10 cellular contexts compared by ENCODE assay signal in genomic region chr12:121791671-121792496, GRCh38. TPM values are rescaled to one million over a fixed set of nuclear protein-coding genes. Genes with fewer than 3 reads are reported as not detected.
DNase-seq lines count a peak whose midpoint lies in the region; ATAC-seq, FAIRE-seq and TF ChIP-seq lines count a peak whose summit lies in the region.
"Had no signal": no experiment of that assay in that cellular context is flagged by ENCODE, and none has a peak within 500 bp of the region (broad histone marks: within the 10 kb centered on the region; RNA-seq: fewer than 3 reads in every experiment).

No MANE protein-coding gene starts in this region.

- no peak overlapping the region for H4K12ac ChIP-seq in trophoblast cell (ENCODE audit: low read depth, low read length)

- no peak for TF ChIP-seq CTCF in GM12864 (IDR thresholded peaks at IDR 0.05; ENCODE audit: low read depth, low read length, missing control alignments)
- peak; percentile 44; the same call in 1 of the 2 replicates for TF ChIP-seq CTCF in OCI-LY7 (conservative IDR thresholded peaks at IDR 0.05; ENCODE audit: low read length)
- TF ChIP-seq CTCF in H1 (IDR thresholded peaks at IDR 0.05; ENCODE audit: control extremely low read depth in 1 of 3, insufficient read depth in 1 of 3, low read depth in 1 of 3, low read length in 3 of 3), result no peak

- H3K4me3 ChIP-seq in GM12864 (ENCODE audit: low read depth, low read length), result peak overlapping the region; percentile 84
- H3K4me3 ChIP-seq in OCI-LY7 (ENCODE audit: low read depth, low read length, poor library complexity, severe bottlenecking), result peak overlapping the region; percentile 76
- H3K4me3 ChIP-seq in H1 (ENCODE audit: extremely low read depth in 1 of 4, insufficient read depth in 2 of 4, low read depth in 3 of 4, low read length in 4 of 4), result peak overlapping the region in 1 of 4 experiments; percentile 91; a peak in 2 of 8 replicates
- H3K4me3 ChIP-seq in trophoblast cell (ENCODE audit: low read depth, low read length), result no peak overlapping the region

- H3K79me2 ChIP-seq in OCI-LY7 (ENCODE audit: insufficient read depth, low read depth, low read length), result no peaks in the 10 kb centered on the region
- H3K79me2 ChIP-seq in H1 (ENCODE audit: control insufficient read depth in 1 of 2, insufficient read depth in 2 of 2, low read length in 2 of 2), result peaks cover 0 to 5% of the 10 kb centered on the region in 2 experiments; a peak in 1 of 4 replicates
- H3K79me2 ChIP-seq in trophoblast cell (ENCODE audit: control insufficient read depth, insufficient read depth, low read length, poor library complexity), result peaks cover 2% of the 10 kb centered on the region

- no peak for FAIRE-seq in H1 (lab: Jason Lieb, UNC)
- FAIRE-seq: colon had no signal

- H3K9ac ChIP-seq in H1 (replicated peaks in 1 of 4; ENCODE audit: extremely low read depth in 1 of 4, low read depth in 3 of 4, low read length in 3 of 4) (no peak overlapping the region), trophoblast cell (ENCODE audit: low read length) (no peak overlapping the region)

- peaks cover 6% of the 10 kb centered on the region; the same call in 1 of the 2 replicates for H3K23me2 ChIP-seq in H1 (ENCODE audit: low read depth, low read length)

- ATAC-seq in HG03469 (IDR thresholded peaks at IDR 0.05; ENCODE audit: unreplicated experiment) (no peak), HG02678 (IDR thresholded peaks at IDR 0.05; ENCODE audit: unreplicated experiment) (no peak)

- H4K91ac ChIP-seq in H1 (replicated peaks; ENCODE audit: insufficient read length, low read length), result no peak overlapping the region
- no peak overlapping the region for H4K91ac ChIP-seq in trophoblast cell (ENCODE audit: low read depth, low read length)

- no peak overlapping the region for H2BK5ac ChIP-seq in H1 (ENCODE audit: low read depth, low read length)
- no peak overlapping the region for H2BK5ac ChIP-seq in trophoblast cell (ENCODE audit: low read depth, low read length, poor library complexity)

- H3K79me1 ChIP-seq in H1 (ENCODE audit: low read depth, low read length), result 0 out of 2 replicates have a peak, but pooled peaks cover 9% of the 10 kb centered on the region
- peaks cover 15% of the 10 kb centered on the region for H3K79me1 ChIP-seq in trophoblast cell (ENCODE audit: low read length)

- H2AK5ac ChIP-seq in H1 (ENCODE audit: low read depth, low read length), result no peak overlapping the region
- no peak overlapping the region for H2AK5ac ChIP-seq in trophoblast cell (ENCODE audit: low read length)

- H2BK15ac ChIP-seq in H1 (ENCODE audit: low read length), result no peak overlapping the region

- no TSS peak for BruUV-seq in OCI-LY7 (replicated peaks; lab: Mats Ljungman, UMichigan)

- no peak overlapping the region for H2BK120ac ChIP-seq in H1 (replicated peaks; ENCODE audit: low read depth, low read length)
- no peak overlapping the region for H2BK120ac ChIP-seq in trophoblast cell (ENCODE audit: insufficient read depth, low read length, poor library complexity)

- TF ChIP-seq RAD21 in H1 (IDR thresholded peaks at IDR 0.05 in 1 of 2, conservative IDR thresholded peaks at IDR 0.05 in 1 of 2; ENCODE audit: low read depth in 2 of 2, low read length in 2 of 2), result no peak

- intact Hi-C loops in OCI-LY7 (cut with micrococcal nuclease; ENCODE audit: unreplicated experiment), result loop anchor here (5.0 kb wide), 2 partner anchors 80 to 255 kb away; partner anchors contain the start of gene TMEM120B

- H4K8ac ChIP-seq in H1 (ENCODE audit: extremely low read depth, insufficient read depth, low read length), result no peak overlapping the region
- H4K8ac ChIP-seq in trophoblast cell (ENCODE audit: low read depth, low read length), result no peak overlapping the region

- H2BK20ac ChIP-seq in H1 (ENCODE audit: low read length), result no peak overlapping the region

- no peak for TF ChIP-seq POLR2A in H1 (IDR thresholded peaks at IDR 0.05; ENCODE audit: control extremely low read depth in 1 of 2, low read depth in 2 of 2, low read length in 2 of 2)

- H2BK12ac ChIP-seq in H1 (ENCODE audit: low read depth, low read length) (no peak overlapping the region), trophoblast cell (ENCODE audit: low read length) (no peak overlapping the region)

- 88% methylated on average over 14 of the region's 14 CpGs; no CpG with 5 or more reads in 1 of the 2 experiments for WGBS in H1 (ENCODE audit: extremely low coverage in 1 of 2, insufficient coverage in 1 of 2, insufficient read length in 1 of 2, insufficient replicate concordance in 2 of 2, low coverage in 1 of 2, low lambda C conversion rate in 2 of 2, missing lambda C conversion rate in 1 of 2), 2 experiments
- WGBS in trophoblast cell (ENCODE audit: extremely low coverage, insufficient coverage, insufficient read length), result no CpG with 5 or more reads among the region's 14 CpGs

- H3K4me2 ChIP-seq in OCI-LY7 (ENCODE audit: low read length), result peak overlapping the region; percentile 80
- H3K4me2 ChIP-seq in H1 (ENCODE audit: insufficient read depth in 1 of 2, low read depth in 2 of 2, low read length in 2 of 2), result peak overlapping the region; percentile 6 to 82
- no peak overlapping the region for H3K4me2 ChIP-seq in trophoblast cell (ENCODE audit: low read length)

- DNase-seq in GM12864 (ENCODE audit: low read depth) (no peak), OCI-LY7 (ENCODE audit: low spot score) (no peak), H1 (ENCODE audit: low read depth in 1 of 2, low spot score in 2 of 2) (no peak), trophoblast cell (peak; percentile 62 to 63), anterior cingulate cortex (lab: John Stamatoyannopoulos, UW) (no peak), NCI-H526 (lab: John Stamatoyannopoulos, UW) (no peak)
- DNase-seq: occipital lobe had no signal

- H3K9me2 ChIP-seq in OCI-LY7 (ENCODE audit: insufficient read depth, low read length), result no peaks in the 10 kb centered on the region

- H3K4ac ChIP-seq in H1 (replicated peaks; ENCODE audit: insufficient read length, low read depth, low read length), result no peak overlapping the region
- H3K4ac ChIP-seq in trophoblast cell (ENCODE audit: low read depth, low read length), result no peak overlapping the region

- H3K36me3 ChIP-seq in OCI-LY7 (ENCODE audit: insufficient read depth, low read length) (no peaks in the 10 kb centered on the region), H1 (ENCODE audit: control insufficient read depth in 2 of 4, insufficient read depth in 4 of 4, low read length in 3 of 4) (peaks cover 0 to 4% (median 2%) of the 10 kb centered on the region in 4 experiments; a peak in 2 of 8 replicates), trophoblast cell (ENCODE audit: control insufficient read depth in 1 of 2, insufficient read depth in 2 of 2, low read length in 2 of 2) (peaks cover 15 to 17% of the 10 kb centered on the region in 2 experiments)

- POLR2A ChIA-PET in OCI-LY7 (lab: Charles Lee) (interaction anchor here (0.5 to 2.9 kb wide), 6 partner anchors 9 to 130 kb away, joined by 3 to 10 read pairs (median 4); no protein-coding TSS in a partner anchor), H1 (lab: Charles Lee; ENCODE audit: partially characterized antibody) (interaction anchor here (27.9 to 34.9 kb wide), 2 partner anchors 5 to 8 kb away, joined by 958 read pairs; partner anchors contain the start of genes RHOF and SETD1B)

- peak overlapping the region; percentile 43 for H3K27ac ChIP-seq in OCI-LY7 (ENCODE audit: low read depth, low read length, poor library complexity, severe bottlenecking)
- H3K27ac ChIP-seq in H1 (ENCODE audit: low read depth, low read length), result no peak overlapping the region
- no peak overlapping the region for H3K27ac ChIP-seq in trophoblast cell (ENCODE audit: low read depth, low read length)

- H3K23ac ChIP-seq in H1 (ENCODE audit: insufficient read length) (no peak overlapping the region), trophoblast cell (ENCODE audit: low read length) (no peak overlapping the region)

- H3K18ac ChIP-seq in H1 (ENCODE audit: extremely low read depth, low read length) (no peak overlapping the region), trophoblast cell (ENCODE audit: low read length) (no peak overlapping the region)

- CTCF ChIA-PET in OCI-LY7 (lab: Charles Lee; ENCODE audit: unreplicated experiment) (interaction anchor here (0.6 to 2.5 kb wide), 3 partner anchors 10 to 96 kb away, joined by 3 to 13 read pairs (median 3); no protein-coding TSS in a partner anchor), H1 (lab: Charles Lee; ENCODE audit: partially characterized antibody) (interaction anchor here (0.7 to 18.2 kb wide), 11 partner anchors 13 to 362 kb away, joined by 3 to 363 read pairs (median 18); partner anchors contain the start of genes PSMD9 and SETD1B)

- H4K20me1 ChIP-seq in OCI-LY7 (ENCODE audit: insufficient read depth, low read length) (no peaks in the 10 kb centered on the region), H1 (replicated peaks in 1 of 2; ENCODE audit: control insufficient read depth in 1 of 2, insufficient read depth in 2 of 2, low read length in 2 of 2) (peaks cover 15 to 20% of the 10 kb centered on the region in 2 experiments)

- H3K9me3 ChIP-seq in OCI-LY7 (ENCODE audit: low read length) (no peaks in the 10 kb centered on the region), H1 (ENCODE audit: insufficient read depth in 2 of 2, low read depth in 1 of 2, low read length in 1 of 2) (no peaks in the 10 kb centered on the region), trophoblast cell (ENCODE audit: insufficient read depth, low read depth, low read length) (peaks cover 3% of the 10 kb centered on the region)

- no peak overlapping the region for H4K5ac ChIP-seq in H1 (ENCODE audit: insufficient read length, low read depth, low read length)

- H3K14ac ChIP-seq in H1 (ENCODE audit: insufficient read length) (no peak overlapping the region), trophoblast cell (ENCODE audit: low read length) (no peak overlapping the region)

- TF ChIP-seq EP300 in H1 (IDR thresholded peaks at IDR 0.05; ENCODE audit: borderline replicate concordance in 1 of 2, low read depth in 2 of 2, low read length in 2 of 2), result no peak

- peaks cover 0 to 5% (median 1%) of the 10 kb centered on the region in 4 experiments; a peak in 2 of 7 replicates for H3K27me3 ChIP-seq in H1 (replicated peaks in 1 of 4; ENCODE audit: control insufficient read depth in 3 of 4, extremely low read depth in 1 of 4, insufficient read depth in 3 of 4, low read length in 3 of 4)
- H3K27me3 ChIP-seq in trophoblast cell (ENCODE audit: insufficient read depth, low read length), result no peaks in the 10 kb centered on the region

- peaks cover 71% of the 10 kb centered on the region for H3K4me1 ChIP-seq in OCI-LY7 (ENCODE audit: insufficient read depth, low read length, poor library complexity, severe bottlenecking)
- peaks cover 0 to 18% (median 10%) of the 10 kb centered on the region in 4 experiments; a peak in 5 of 7 replicates for H3K4me1 ChIP-seq in H1 (replicated peaks in 1 of 4; ENCODE audit: control insufficient read depth in 3 of 4, insufficient read depth in 4 of 4, low read length in 3 of 4)
- H3K4me1 ChIP-seq in trophoblast cell (ENCODE audit: control insufficient read depth in 1 of 2, insufficient read depth in 2 of 2, low read length in 2 of 2), result peaks cover 25 to 33% of the 10 kb centered on the region in 2 experiments

- H3K56ac ChIP-seq in H1 (replicated peaks; ENCODE audit: insufficient read length, low read depth, low read length), result no peak overlapping the region

- no peak overlapping the region for H2AFZ ChIP-seq in OCI-LY7 (ENCODE audit: low read length)
- H2AFZ ChIP-seq in H1 (ENCODE audit: low read length), result no peak overlapping the region
- no peak overlapping the region for H2AFZ ChIP-seq in trophoblast cell (ENCODE audit: insufficient read depth, low read length, poor library complexity)

RNA-seq across cellular contexts. Expression of gene RHOF, which starts 1.6 kb away (rescaled TPM):
- total RNA-seq in OCI-LY7 (2014; rRNA removed; shearing (Covaris generic)), result 23.5 and 29.2 TPM in 2 replicates
- total RNA-seq in OCI-LY7 (2022), result 45.7 and 53.7 TPM in 2 replicates
- total RNA-seq in H1 (2021; fragmentation: NEBNext Ultra II Directional; extraction: Animal tissue kit (Norgen Biotek cat#: 25700)), result 31.0 and 31.9 TPM in 2 replicates
- 23.8 and 33.2 TPM in 2 replicates for polyA plus RNA-seq in H1 (2011; rRNA removed)
- polyA plus RNA-seq in H1 (2011; cell fraction: cytosol; rRNA removed), result 24.2 TPM
- polyA plus RNA-seq in H1 (2011; cell fraction: nucleus; rRNA removed), result 46.5 TPM
- polyA plus RNA-seq in H1 (2012, experiment 1 of 2), result 13.3 to 22.8 TPM (median 17.1 TPM) in 4 replicates
- polyA plus RNA-seq in H1 (2012, experiment 2 of 2), result 10.2 TPM
- polyA plus RNA-seq in H1 (2013, experiment 1 of 2), result 16.3 TPM
- 14.9 TPM for polyA plus RNA-seq in H1 (2013, experiment 2 of 2)
- 15.0 and 16.7 TPM in 2 replicates for polyA minus RNA-seq in H1 (2011; rRNA and poly(A)+ RNA removed)
- polyA minus RNA-seq in H1 (2011; cell fraction: cytosol; rRNA and poly(A)+ RNA removed), result 27.1 TPM
- 45.4 TPM for polyA minus RNA-seq in H1 (2011; cell fraction: nucleus; rRNA and poly(A)+ RNA removed)
- polyA plus RNA-seq in trophoblast cell (2013), result 10.9 and 11.1 TPM in 2 replicates

RNA-seq across cellular contexts. Expression of gene SETD1B, which starts 11.9 kb away (rescaled TPM):
- total RNA-seq in OCI-LY7 (2014; rRNA removed; shearing (Covaris generic)), result 3.3 and 4.7 TPM in 2 replicates
- 22.5 and 24.3 TPM in 2 replicates for total RNA-seq in OCI-LY7 (2022)
- total RNA-seq in H1 (2021; fragmentation: NEBNext Ultra II Directional; extraction: Animal tissue kit (Norgen Biotek cat#: 25700)), result 17.7 and 17.8 TPM in 2 replicates
- polyA plus RNA-seq in H1 (2011; rRNA removed), result 1.3 and 2.3 TPM in 2 replicates
- 1.2 TPM for polyA plus RNA-seq in H1 (2011; cell fraction: cytosol; rRNA removed)
- polyA plus RNA-seq in H1 (2011; cell fraction: nucleus; rRNA removed), result 4.1 TPM
- 6.5 to 10.1 TPM (median 8.7 TPM) in 4 replicates for polyA plus RNA-seq in H1 (2012, experiment 1 of 2)
- 4.9 TPM for polyA plus RNA-seq in H1 (2012, experiment 2 of 2)
- 6.6 TPM for polyA plus RNA-seq in H1 (2013, experiment 1 of 2)
- 5.8 TPM for polyA plus RNA-seq in H1 (2013, experiment 2 of 2)
- polyA minus RNA-seq in H1 (2011; rRNA and poly(A)+ RNA removed), result 1.5 and 2.3 TPM in 2 replicates
- 5.3 TPM for polyA minus RNA-seq in H1 (2011; cell fraction: cytosol; rRNA and poly(A)+ RNA removed)
- 4.7 TPM for polyA minus RNA-seq in H1 (2011; cell fraction: nucleus; rRNA and poly(A)+ RNA removed)
- polyA plus RNA-seq in trophoblast cell (2013), result 19.3 and 19.5 TPM in 2 replicates

Comparison
In these comparisons a context has a peak if more than half of its experiments do, and no peak if none do; other contexts are left out.
1. DNase-seq: peak in trophoblast cell (2 of 2); none in GM12864 (single experiment), OCI-LY7 (single experiment), H1 (0 of 2), anterior cingulate cortex (0 of 58) and NCI-H526 (0 of 2).